Comparison of ENCODE assay signal across 8 cellular contexts in the genomic region with DNA sequence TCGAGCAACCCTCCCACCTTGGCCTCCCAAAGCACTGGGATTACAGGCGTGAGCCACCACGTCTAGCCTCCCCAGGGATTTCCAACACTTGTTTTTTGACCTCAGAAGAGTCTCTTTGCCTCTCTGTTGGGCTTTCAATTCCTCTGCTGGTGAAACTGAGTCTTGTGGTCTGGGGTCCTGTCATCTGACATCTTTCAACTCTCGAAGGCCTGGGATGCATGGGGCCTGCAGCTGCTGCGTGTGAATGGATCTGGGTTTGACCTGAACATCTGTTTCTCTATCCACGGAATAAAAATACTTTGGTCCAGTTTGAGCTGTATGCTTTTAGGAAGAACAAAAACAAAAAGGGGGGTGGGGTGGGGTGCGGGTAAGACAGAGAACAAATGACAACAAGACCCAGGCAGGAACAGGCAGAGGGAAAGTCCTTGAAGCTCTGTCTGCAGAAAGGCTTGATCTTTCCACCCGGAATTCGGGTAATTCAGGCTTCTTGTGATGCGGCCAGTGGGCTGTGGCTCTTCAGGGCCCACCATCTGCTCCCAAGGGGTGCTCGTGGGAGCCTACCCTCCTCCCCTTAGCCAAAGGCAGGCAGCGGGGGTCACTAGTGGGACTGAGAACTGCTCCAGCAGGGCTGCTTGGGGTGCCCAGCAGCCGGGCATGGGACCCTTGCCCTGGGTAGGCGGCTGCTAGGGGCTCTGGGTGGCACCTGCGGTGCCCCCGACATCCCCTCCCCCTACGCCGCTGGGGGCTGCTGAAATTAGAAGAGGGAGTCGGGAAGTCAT.
DNase-seq lines count a peak whose midpoint lies in the region; ATAC-seq and TF ChIP-seq lines count a peak whose summit lies in the region.

No MANE protein-coding gene starts in this region.

- BruUV-seq in PC-3 (replicated peaks; lab: Mats Ljungman, UMichigan): no TSS peak

- H3K36me3 ChIP-seq in ascending aorta: no peaks in the 10 kb centered on the region
- no peaks in the 10 kb centered on the region for H3K36me3 ChIP-seq in PC-3 (ENCODE audit: low read depth, low read length)

- no peaks in the 10 kb centered on the region for H3F3A ChIP-seq in PC-3 (ENCODE audit: low read length, unreplicated experiment)

- H4K20me1 ChIP-seq in PC-3 (ENCODE audit: low read length): no peaks in the 10 kb centered on the region

- H3K27ac ChIP-seq in ascending aorta: peak overlapping the region; percentile 64 to 78
- H3K27ac ChIP-seq in PC-3 (ENCODE audit: low read length): no peak overlapping the region

- H3K9me3 Mint-ChIP-seq in osteocyte (ENCODE audit: unreplicated experiment): no peaks in the 10 kb centered on the region

- no peaks in the 10 kb centered on the region for H3K79me2 ChIP-seq in PC-3 (ENCODE audit: low read length)

- H3K4me3 ChIP-seq in ascending aorta (peak overlapping the region; percentile 20 to 65), PC-3 (ENCODE audit: low read length) (no peak overlapping the region)

- intact Hi-C loops in ascending aorta (cut with DNase I) (loop anchor here (2.0 kb wide), 1 partner anchor 84 kb away; no protein-coding TSS in a partner anchor), PC-3 (cut with micrococcal nuclease) (no loop called here)

- H3K4me2 ChIP-seq in PC-3 (ENCODE audit: low read length): no peak overlapping the region

- no peak overlapping the region for H3K4me3 Mint-ChIP-seq in osteocyte (ENCODE audit: unreplicated experiment)

- H3K27me3 ChIP-seq in ascending aorta (no peaks in the 10 kb centered on the region), PC-3 (ENCODE audit: low read length) (no peaks in the 10 kb centered on the region)

- H3K27ac Mint-ChIP-seq in osteocyte (ENCODE audit: unreplicated experiment): peak overlapping the region; percentile 74

- H3K36me3 Mint-ChIP-seq in osteocyte (ENCODE audit: unreplicated experiment): no peaks in the 10 kb centered on the region

- CTCF ChIA-PET in PC-3 (lab: Charles Lee): no interaction called here

- H2AFZ ChIP-seq in PC-3 (ENCODE audit: low read length): no peak overlapping the region

- H3K4me1 ChIP-seq in ascending aorta: peaks cover 17 to 33% of the 10 kb centered on the region in 2 donors
- H3K4me1 ChIP-seq in PC-3 (ENCODE audit: insufficient read depth, low read length): peaks cover 6% of the 10 kb centered on the region; the same call in 1 of the 2 replicates

- DNase-seq in ascending aorta (ENCODE audit: low spot score in 2 of 2): no peak
- no peak for DNase-seq in osteocyte (ENCODE audit: extremely low spot score, unreplicated experiment)
- no peak for DNase-seq in PC-3
- DNase-seq in HK-2 (ENCODE audit: unreplicated experiment): no peak
- DNase-seq in NCI-H2196 (lab: John Stamatoyannopoulos, UW; ENCODE audit: unreplicated experiment): no peak

- H3K9me3 ChIP-seq in ascending aorta: no peaks in the 10 kb centered on the region
- H3K9me3 ChIP-seq in PC-3 (ENCODE audit: low read length): no peaks in the 10 kb centered on the region

- no peak overlapping the region for H3K9ac ChIP-seq in PC-3 (ENCODE audit: low read length)

- no peaks in the 10 kb centered on the region for H3K27me3 Mint-ChIP-seq in osteocyte (ENCODE audit: unreplicated experiment)

- POLR2A ChIA-PET in PC-3 (lab: Charles Lee; ENCODE audit: unreplicated experiment): no interaction called here

- H3K4me1 Mint-ChIP-seq in osteocyte (ENCODE audit: unreplicated experiment): peaks cover 81% of the 10 kb centered on the region

- ATAC-seq in GM18867 (IDR thresholded peaks at IDR 0.05; ENCODE audit: unreplicated experiment) (peak; percentile 18), HG02870 (IDR thresholded peaks at IDR 0.05; ENCODE audit: unreplicated experiment) (peak; percentile 28), PC-3 (no peak), GM21576 (IDR thresholded peaks at IDR 0.05; ENCODE audit: unreplicated experiment) (no peak)

- H3K9me2 ChIP-seq in PC-3 (replicated peaks; ENCODE audit: low read length): no peaks in the 10 kb centered on the region

- no peak for TF ChIP-seq CTCF in ascending aorta (IDR thresholded peaks at IDR 0.05)
- no peak for TF ChIP-seq CTCF in osteocyte (IDR thresholded peaks at IDR 0.05)
- TF ChIP-seq CTCF in PC-3 (conservative IDR thresholded peaks at IDR 0.05; ENCODE audit: low read depth, low read length): no peak

Comparison
In these comparisons a context has a peak if more than half of its experiments do, and no peak if none do; other contexts are left out.
1. ATAC-seq: peak in GM18867 (single experiment) and HG02870 (single experiment); none in PC-3 (single experiment) and GM21576 (single experiment).